ENCODE assay signal across 8 cellular contexts in the genomic region with DNA sequence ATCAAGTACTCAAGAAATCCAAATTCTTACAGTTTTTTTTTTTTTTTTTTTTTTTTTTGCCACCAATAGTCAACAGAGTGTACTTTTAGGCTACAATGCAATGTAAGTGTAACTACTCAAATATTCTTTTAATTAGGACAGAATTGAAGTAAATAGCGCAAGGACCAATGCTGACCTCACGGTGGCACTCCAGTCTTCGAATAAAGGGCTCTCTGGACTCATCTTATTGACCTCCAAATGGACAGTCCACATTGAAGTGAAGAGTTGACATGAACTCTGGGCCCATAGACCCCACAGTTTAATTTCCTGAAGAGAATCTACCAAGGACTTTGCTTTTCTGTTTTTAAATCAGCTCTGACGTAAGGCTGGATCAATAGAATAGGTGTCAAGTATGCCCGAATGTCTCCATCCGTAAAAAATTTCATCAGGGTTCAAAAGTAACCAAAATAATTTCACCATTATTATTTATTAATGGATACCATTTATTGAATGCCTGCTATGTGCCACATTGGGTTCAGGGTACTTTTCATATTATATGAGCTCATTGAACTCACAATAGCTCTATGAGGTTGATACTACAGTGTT. TPM values are rescaled to one million over a fixed set of nuclear protein-coding genes. Genes with fewer than 3 reads are reported as not detected.
DNase-seq lines count a peak whose midpoint lies in the region; ATAC-seq, FAIRE-seq and TF ChIP-seq lines count a peak whose summit lies in the region.

No MANE protein-coding gene starts in this region.

- 8 to 53% methylated on average over 3 to 6 of the region's 6 CpGs for WGBS in endodermal cell (ENCODE audit: insufficient coverage in 1 of 2, insufficient read length in 1 of 2), 2 experiments
- WGBS in pancreas, 2 donors: 50 to 53% methylated on average over 6 of the region's 6 CpGs

- intact Hi-C loops in pancreas (cut with DNase I): no loop called here

- peaks cover 32% of the 10 kb centered on the region for H3K27me3 Mint-ChIP-seq in endodermal cell (ENCODE audit: insufficient read depth)
- peaks cover 55% of the 10 kb centered on the region for H3K27me3 Mint-ChIP-seq in activated naive CD8-positive, alpha-beta T cell treated with anti-CD3 and anti-CD28 coated beads for 36 hours

- H3K9ac ChIP-seq in endodermal cell (ENCODE audit: extremely low read depth, low read length, poor library complexity, severe bottlenecking): no peak overlapping the region

- H3K4me3 ChIP-seq in endodermal cell (ENCODE audit: low read length): no peak overlapping the region
- H3K4me3 ChIP-seq in pancreas: no peak overlapping the region

- ATAC-seq in pancreas: peak; percentile 50 to 87 (median 82)
- ATAC-seq in GM18502 (IDR thresholded peaks at IDR 0.05; ENCODE audit: poor library complexity, unreplicated experiment): no peak

- no peaks in the 10 kb centered on the region for H3K4me1 ChIP-seq in endodermal cell (ENCODE audit: control insufficient read depth, insufficient read depth, low read length)
- H3K4me1 ChIP-seq in pancreas: no peaks in the 10 kb centered on the region

- no peak overlapping the region for H3K27ac Mint-ChIP-seq in endodermal cell
- no peak overlapping the region for H3K27ac Mint-ChIP-seq in activated naive CD8-positive, alpha-beta T cell treated with anti-CD3 and anti-CD28 coated beads for 36 hours

- DNase-seq in NCI-H345 (lab: John Stamatoyannopoulos, UW) (peak; percentile 7), NCI-H345 treated with DMSO at 0.1 percent for 48 hours (lab: John Stamatoyannopoulos, UW; ENCODE audit: unreplicated experiment) (no peak), NCI-H748 treated with DMSO at 0.1 percent for 48 hours (lab: John Stamatoyannopoulos, UW) (peak; percentile 16), endodermal cell (peak; percentile 81), pancreas (peak in 2 of 6 donors; percentile 15 to 39), activated gamma-delta T cell treated with Interleukin-2 at 50 U/mL for 16 hours (no peak)
- no peak for DNase-seq in activated naive CD8-positive, alpha-beta T cell treated with anti-CD3 and anti-CD28 coated beads for 36 hours

- no peak for FAIRE-seq in pancreas (lab: Jason Lieb, UNC)

- H3K27me3 ChIP-seq in endodermal cell (ENCODE audit: control insufficient read depth, insufficient read depth, low read length, poor library complexity, severe bottlenecking) (peaks cover 35% of the 10 kb centered on the region), pancreas (no peaks in the 10 kb centered on the region)

- H3K27ac ChIP-seq in endodermal cell (ENCODE audit: low read depth, low read length): no peak overlapping the region
- H3K27ac ChIP-seq in pancreas: no peak overlapping the region

- no peaks in the 10 kb centered on the region for H3K9me3 ChIP-seq in endodermal cell (ENCODE audit: control insufficient read depth, low read length)
- H3K9me3 ChIP-seq in pancreas: no peaks in the 10 kb centered on the region

- TF ChIP-seq CTCF in endodermal cell (conservative IDR thresholded peaks at IDR 0.05): peak; percentile 81
- peak in 1 of 4 donors; percentile 14 for TF ChIP-seq CTCF in pancreas (IDR thresholded peaks at IDR 0.05)

- H3K36me3 Mint-ChIP-seq in endodermal cell (ENCODE audit: low read depth): no peaks in the 10 kb centered on the region
- no peaks in the 10 kb centered on the region for H3K36me3 Mint-ChIP-seq in activated naive CD8-positive, alpha-beta T cell treated with anti-CD3 and anti-CD28 coated beads for 36 hours

- no peaks in the 10 kb centered on the region for H3K9me3 Mint-ChIP-seq in endodermal cell
- H3K9me3 Mint-ChIP-seq in activated naive CD8-positive, alpha-beta T cell treated with anti-CD3 and anti-CD28 coated beads for 36 hours: no peaks in the 10 kb centered on the region

- H3K4me1 Mint-ChIP-seq in endodermal cell: peaks cover 2% of the 10 kb centered on the region
- H3K4me1 Mint-ChIP-seq in activated naive CD8-positive, alpha-beta T cell treated with anti-CD3 and anti-CD28 coated beads for 36 hours: no peaks in the 10 kb centered on the region

- no peaks in the 10 kb centered on the region for H3K36me3 ChIP-seq in endodermal cell (ENCODE audit: control insufficient read depth, insufficient read depth, low read length)
- no peaks in the 10 kb centered on the region for H3K36me3 ChIP-seq in pancreas

- H3K4me3 Mint-ChIP-seq in endodermal cell: no peak overlapping the region
- no peak overlapping the region for H3K4me3 Mint-ChIP-seq in activated naive CD8-positive, alpha-beta T cell treated with anti-CD3 and anti-CD28 coated beads for 36 hours

RNA-seq across cellular contexts. Expression of gene DDX52, which starts 7.3 kb away (rescaled TPM):
- 10 to 100 TPM; 51.5 to 63.3 TPM for total RNA-seq in endodermal cell
- 37.7 TPM for polyA plus RNA-seq in endodermal cell (2013, experiment 1 of 2)
- polyA plus RNA-seq in endodermal cell (2013, experiment 2 of 2): 37.3 TPM
- total RNA-seq in pancreas: 10 to 100 TPM in 4 of 6 donors, 1 to 10 TPM in 2; 9.5 to 21.4 (median 11.1) TPM
- polyA plus RNA-seq in pancreas: 1 to 10 TPM; 7.7 to 9.3 TPM
- total RNA-seq in activated naive CD8-positive, alpha-beta T cell treated with anti-CD3 and anti-CD28 coated beads for 36 hours: 10 to 100 TPM; 38.6 to 41.0 TPM

RNA-seq across cellular contexts. Expression of gene SYNRG, which starts 41.3 kb away (rescaled TPM):
- 10 to 100 TPM; 47.2 to 52.4 TPM for total RNA-seq in endodermal cell
- 35.8 TPM for polyA plus RNA-seq in endodermal cell (2013, experiment 1 of 2)
- polyA plus RNA-seq in endodermal cell (2013, experiment 2 of 2): 35.0 TPM
- total RNA-seq in pancreas: 10 to 100 TPM; 14.1 to 26.0 (median 18.4) TPM
- polyA plus RNA-seq in pancreas: 1 to 10 TPM; 7.4 to 9.7 TPM
- total RNA-seq in activated naive CD8-positive, alpha-beta T cell treated with anti-CD3 and anti-CD28 coated beads for 36 hours: 10 to 100 TPM; 40.4 to 40.5 TPM

Comparison
In these comparisons a context has a peak if more than half of its experiments do, and no peak if none do; other contexts are left out.
1. DNase-seq: peak in NCI-H345 (single experiment), NCI-H748 treated with DMSO at 0.1 percent for 48 hours (single experiment) and endodermal cell (single experiment); none in NCI-H345 treated with DMSO at 0.1 percent for 48 hours (single experiment), activated naive CD8-positive, alpha-beta T cell treated with anti-CD3 and anti-CD28 coated beads for 36 hours (single experiment) and activated gamma-delta T cell treated with Interleukin-2 at 50 U/mL for 16 hours (single experiment).